In the genomic region with DNA sequence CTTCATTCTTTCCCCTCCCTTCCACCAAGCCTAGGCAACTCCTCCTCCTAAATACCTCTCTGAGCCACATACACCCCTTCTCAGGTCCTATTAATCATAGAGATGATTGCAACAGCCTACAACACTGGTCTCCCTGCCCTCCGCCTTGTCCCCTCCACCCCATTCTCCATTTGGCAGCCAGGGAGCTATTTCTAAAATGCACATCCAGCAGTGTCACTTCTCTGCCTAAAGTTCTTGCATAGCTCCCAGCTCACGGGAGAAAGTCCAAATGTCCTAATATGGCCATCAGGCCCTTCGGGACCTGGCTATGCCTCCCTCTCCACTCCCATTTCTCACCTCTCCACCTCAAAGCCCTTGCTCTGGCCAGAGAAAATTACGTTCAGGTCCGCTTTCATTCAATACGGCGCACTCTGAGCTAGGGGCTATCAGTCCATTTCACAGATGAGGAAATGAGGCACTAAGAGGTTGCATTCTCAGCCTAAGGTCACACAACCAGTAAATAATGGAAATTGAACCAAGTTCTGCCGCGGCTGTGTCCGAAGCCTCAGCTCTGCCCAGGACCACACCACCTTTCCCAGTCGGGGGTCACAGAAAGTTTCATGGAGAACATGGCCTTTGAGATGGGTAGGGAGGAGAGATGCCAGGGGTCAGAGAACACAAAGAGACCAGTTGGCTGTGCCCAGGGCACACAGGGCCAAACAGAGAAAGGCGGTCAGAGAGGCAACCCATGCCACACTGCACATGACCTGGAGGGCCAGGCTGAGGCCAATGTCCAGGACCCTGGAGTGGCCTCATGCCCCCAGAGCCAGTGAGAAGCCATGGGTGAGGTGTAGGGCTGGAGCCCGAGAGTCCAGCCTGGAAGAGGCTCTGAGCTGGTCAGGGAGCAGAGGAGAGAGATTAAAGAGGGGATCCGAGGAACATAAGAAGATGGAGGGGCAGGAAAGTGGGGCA, we compare ENCODE assay signal across 1 cellular context.
TF ChIP-seq lines count a peak whose summit lies in the region.

No MANE protein-coding gene starts in this region.

TF ChIP-seq in IMR-90, 13 proteins besides CTCF, POLR2A, EP300 and RAD21 (continued from another document):
- TF ChIP-seq CEBPB (IDR thresholded peaks at IDR 0.05; ENCODE audit: low read depth, low read length) (peak; percentile 71), RFX5 (IDR thresholded peaks at IDR 0.05; ENCODE audit: low read depth, low read length) (no peak)
